10 cellular contexts compared by ENCODE assay signal in genomic region chr5:149464796-149465489, GRCh38.
DNase-seq lines count a peak whose midpoint lies in the region; ATAC-seq, FAIRE-seq and TF ChIP-seq lines count a peak whose summit lies in the region.
"Had no signal": no experiment of that assay in that cellular context is flagged by ENCODE, and none has a peak within 500 bp of the region (broad histone marks: within the 10 kb centered on the region; RNA-seq: fewer than 3 reads in every experiment).

No MANE protein-coding gene starts in this region.

- peak overlapping the region; percentile 12 for H3K27ac Mint-ChIP-seq in mesothelial cell of epicardium
- H3K27ac Mint-ChIP-seq: dendritic cell treated with granulocyte-macrophage colony-stimulating factor and Interleukin-4, amounts not matched to agents 40 ng/mL and 50 ng/mL, for 4 days had no signal

- no peaks in the 10 kb centered on the region for H3F3A ChIP-seq in PC-9 (ENCODE audit: insufficient read depth, low read depth)

- 54% methylated on average over 8 of the region's 8 CpGs; no CpG with 5 or more reads in 1 of the 2 donors for WGBS in transverse colon (ENCODE audit: low coverage in 1 of 2), 2 donors

- H3K4me3 ChIP-seq in endothelial cell of umbilical vein (replicated peaks in 1 of 3; ENCODE audit: insufficient read depth in 1 of 3, low read depth in 1 of 3, low read length in 3 of 3) (no peak overlapping the region), transverse colon (no peak overlapping the region), PC-9 (no peak overlapping the region)

- dilution Hi-C loops in endothelial cell of umbilical vein (cut with MboI; ENCODE audit: extremely low pct_ligation_motif_present, low sequenced_read_pairs), result no loop called here

- TF ChIP-seq EP300 in transverse colon (IDR thresholded peaks at IDR 0.05; ENCODE audit: low read depth), result no peak

- CTCF ChIA-PET in endothelial cell of umbilical vein (lab: Charles Lee), result interaction anchor here (0.9 to 3.0 kb wide), 7 partner anchors 9 to 24 kb away, joined by 3 to 8 read pairs (median 6); no protein-coding TSS in a partner anchor
- CTCF ChIA-PET in PC-9 (lab: Charles Lee), result interaction anchor here (0.6 kb wide), 1 partner anchor 12 kb away, joined by 3 read pairs; no protein-coding TSS in a partner anchor

- BruUV-seq in endothelial cell of umbilical vein (replicated peaks; lab: Mats Ljungman, UMichigan), result no TSS peak
- no TSS peak for BruUV-seq in PC-9 (replicated peaks; lab: Mats Ljungman, UMichigan)

- in situ Hi-C loops in transverse colon (cut with MboI; ENCODE audit: low pct_ligation_motif_present in 1 of 4, low pct_unique_long_range_greater_than_20kb in 1 of 4, low sequenced_read_pairs in 3 of 4), result no loop called here

- H3K9me3 ChIP-seq in endothelial cell of umbilical vein (replicated peaks; ENCODE audit: control insufficient read depth, insufficient read depth, low read length) (no peaks in the 10 kb centered on the region), transverse colon (no peaks in the 10 kb centered on the region), PC-9 (ENCODE audit: insufficient read depth, low read depth) (no peaks in the 10 kb centered on the region)

- H3K27ac ChIP-seq in endothelial cell of umbilical vein (ENCODE audit: insufficient read depth, low read depth, low read length), result peak overlapping the region; percentile 39
- H3K27ac ChIP-seq in transverse colon, result peak overlapping the region; percentile 77 to 88 (median 82)
- no peak overlapping the region for H3K27ac ChIP-seq in PC-9

- FAIRE-seq in endothelial cell of umbilical vein (lab: Jason Lieb, UNC), result peak; percentile 86

- no peaks in the 10 kb centered on the region for H3K27me3 Mint-ChIP-seq in mesothelial cell of epicardium (ENCODE audit: low read depth)

- no peak overlapping the region for H3K4me3 Mint-ChIP-seq in mesothelial cell of epicardium
- H3K4me3 Mint-ChIP-seq: dendritic cell treated with granulocyte-macrophage colony-stimulating factor and Interleukin-4, amounts not matched to agents 40 ng/mL and 50 ng/mL, for 4 days had no signal

- H3K27me3 ChIP-seq in endothelial cell of umbilical vein (ENCODE audit: control insufficient read depth in 2 of 2, insufficient read depth in 2 of 2, low read length in 2 of 2), result no peaks in the 10 kb centered on the region
- H3K27me3 ChIP-seq in transverse colon, result no peaks in the 10 kb centered on the region
- H3K27me3 ChIP-seq in PC-9 (ENCODE audit: insufficient read depth, low read depth), result no peaks in the 10 kb centered on the region

- no peaks in the 10 kb centered on the region for H3K79me2 ChIP-seq in endothelial cell of umbilical vein (ENCODE audit: control insufficient read depth, insufficient read depth, low read length)
- H3K79me2 ChIP-seq in PC-9 (ENCODE audit: low read depth), result no peaks in the 10 kb centered on the region

- ATAC-seq in HG03280 (IDR thresholded peaks at IDR 0.05; ENCODE audit: unreplicated experiment) (no peak), HG03432 (IDR thresholded peaks at IDR 0.05; ENCODE audit: unreplicated experiment) (no peak)

- H3K4me2 ChIP-seq in endothelial cell of umbilical vein (ENCODE audit: insufficient read depth, low read length) (no peak overlapping the region), PC-9 (no peak overlapping the region)

- H3K9ac ChIP-seq in endothelial cell of umbilical vein (replicated peaks; ENCODE audit: extremely low read depth, insufficient read depth, low read length), result peak overlapping the region; percentile 17

- H3K4me1 Mint-ChIP-seq in mesothelial cell of epicardium, result no peaks in the 10 kb centered on the region

- intact Hi-C loops in endothelial cell of umbilical vein (cut with micrococcal nuclease) (no loop called here), transverse colon (cut with DNase I; ENCODE audit: low total_unique reads) (no loop called here), PC-9 (cut with micrococcal nuclease; ENCODE audit: unreplicated experiment) (no loop called here)

- H3K9me3 Mint-ChIP-seq in mesothelial cell of epicardium, result no peaks in the 10 kb centered on the region
- H3K9me3 Mint-ChIP-seq: dendritic cell treated with granulocyte-macrophage colony-stimulating factor and Interleukin-4, amounts not matched to agents 40 ng/mL and 50 ng/mL, for 4 days had no signal

- H2AFZ ChIP-seq in endothelial cell of umbilical vein (ENCODE audit: low read depth, low read length) (peak overlapping the region; percentile 59), PC-9 (no peak overlapping the region; the same call in 1 of the 2 replicates)

- no peak for TF ChIP-seq POLR2A in endothelial cell of umbilical vein (IDR thresholded peaks at IDR 0.05; ENCODE audit: low read depth, low read length)
- TF ChIP-seq POLR2A in transverse colon (IDR thresholded peaks at IDR 0.05), result no peak

- H3K9me1 ChIP-seq in endothelial cell of umbilical vein (replicated peaks; ENCODE audit: control insufficient read depth, extremely low read depth, insufficient read depth, low read length), result no peaks in the 10 kb centered on the region

- H4K20me1 ChIP-seq in endothelial cell of umbilical vein (replicated peaks; ENCODE audit: control insufficient read depth, extremely low read depth, insufficient read depth, low read length), result no peaks in the 10 kb centered on the region
- no peaks in the 10 kb centered on the region for H4K20me1 ChIP-seq in PC-9 (ENCODE audit: insufficient read depth)

- no peaks in the 10 kb centered on the region for H3K36me3 Mint-ChIP-seq in mesothelial cell of epicardium

- H3K36me3 ChIP-seq in endothelial cell of umbilical vein (ENCODE audit: control insufficient read depth in 2 of 2, extremely low read depth in 1 of 2, insufficient read depth in 2 of 2, low read length in 2 of 2), result no peaks in the 10 kb centered on the region
- no peaks in the 10 kb centered on the region for H3K36me3 ChIP-seq in transverse colon
- H3K36me3 ChIP-seq in PC-9 (ENCODE audit: low read depth), result no peaks in the 10 kb centered on the region

- H3K4me1 ChIP-seq in endothelial cell of umbilical vein (ENCODE audit: control insufficient read depth, extremely low read depth, insufficient read depth, low read length) (peaks cover 20% of the 10 kb centered on the region), transverse colon (peaks cover 23 to 39% (median 31%) of the 10 kb centered on the region in 4 donors), PC-9 (replicated peaks; ENCODE audit: insufficient read depth) (no peaks in the 10 kb centered on the region)

- H3K9me2 ChIP-seq in PC-9 (ENCODE audit: insufficient read depth), result no peaks in the 10 kb centered on the region

- DNase-seq in OCI-M1 (lab: John Stamatoyannopoulos, UW), result peak; percentile 17
- peak; percentile 93 for DNase-seq in endothelial cell of umbilical vein (ENCODE audit: low read depth, low spot score)
- DNase-seq in mesothelial cell of epicardium (ENCODE audit: low spot score in 2 of 2, unreplicated experiment in 2 of 2), result no peak
- DNase-seq in transverse colon, result peak; percentile 65
- DNase-seq in PC-9, result no peak
- DNase-seq: NCI-H1092; stimulated activated CD4-positive, alpha-beta T cell treated with anti-CD3 and anti-CD28 coated beads, Interleukin-4, amount 100 ng/mL, for 4 hours had no signal

- TF ChIP-seq CTCF in endothelial cell of umbilical vein (IDR thresholded peaks at IDR 0.05; ENCODE audit: extremely low read depth in 1 of 2, insufficient read depth in 1 of 2, low read depth in 1 of 2, low read length in 2 of 2), result no peak
- no peak for TF ChIP-seq CTCF in mesothelial cell of epicardium (IDR thresholded peaks at IDR 0.05; ENCODE audit: unreplicated experiment)
- no peak for TF ChIP-seq CTCF in transverse colon (IDR thresholded peaks at IDR 0.05)
- no peak for TF ChIP-seq CTCF in PC-9 (conservative IDR thresholded peaks at IDR 0.05)

- POLR2A ChIA-PET in endothelial cell of umbilical vein (lab: Charles Lee) (interaction anchor here (0.6 kb wide), 1 partner anchor 947 kb away, joined by 3 read pairs; no protein-coding TSS in a partner anchor), PC-9 (lab: Charles Lee; ENCODE audit: unreplicated experiment) (no interaction called here)

TF ChIP-seq in endothelial cell of umbilical vein, 7 proteins besides CTCF, POLR2A, EP300 and RAD21:
- peak; percentile 22 for TF ChIP-seq FOS (IDR thresholded peaks at IDR 0.05; ENCODE audit: borderline replicate concordance, insufficient read depth, low read length)
- no peak for TF ChIP-seq EZH2 (IDR thresholded peaks at IDR 0.05; ENCODE audit: borderline replicate concordance, low read depth, low read length, severe bottlenecking)
- no peak for TF ChIP-seq MAX (IDR thresholded peaks at IDR 0.05; ENCODE audit: insufficient read depth, insufficient read length)
- TF ChIP-seq POLR2AphosphoS5 (IDR thresholded peaks at IDR 0.05; ENCODE audit: insufficient read depth, low read depth, low read length), result no peak

Comparison
In these comparisons a context has a peak if more than half of its experiments do, and no peak if none do; other contexts are left out.
1. DNase-seq: peak in OCI-M1 (single experiment), endothelial cell of umbilical vein (single experiment) and transverse colon (single experiment); none in mesothelial cell of epicardium (0 of 2) and PC-9 (0 of 2).